In genomic region chr7:139360948-139361307, GRCh38 we compare ENCODE assay signal across 1 cellular context.
TF ChIP-seq lines count a peak whose summit lies in the region.

No MANE protein-coding gene starts in this region.

TF ChIP-seq in K562, 482 proteins besides CTCF, POLR2A, EP300 and RAD21 (continued from another document and continues in another):
- no peak for TF ChIP-seq NUFIP1 (IDR thresholded peaks at IDR 0.05; ENCODE audit: partially characterized antibody)
- TF ChIP-seq CEBPB (tag; IDR thresholded peaks at IDR 0.05) = 0 out of 2 replicates have a peak, but pooled peaks have one; percentile 15
- no peak for TF ChIP-seq ZNF174 (CRISPR knock-in tag; IDR thresholded peaks at IDR 0.05)
- no peak for TF ChIP-seq SMARCB1 (IDR thresholded peaks at IDR 0.05; ENCODE audit: insufficient read length, low read depth)
- TF ChIP-seq AFF1 (IDR thresholded peaks at IDR 0.05; ENCODE audit: low read depth in 1 of 2, partially characterized antibody in 2 of 2) = peak in 1 of 2 experiments; percentile 8
- TF ChIP-seq ZC3H4 (CRISPR knock-in tag; IDR thresholded peaks at IDR 0.05; ENCODE audit: borderline replicate concordance) = no peak
- no peak for TF ChIP-seq C11orf30 (IDR thresholded peaks at IDR 0.05; ENCODE audit: low read depth)
- TF ChIP-seq ZBTB8A (IDR thresholded peaks at IDR 0.05; ENCODE audit: partially characterized antibody) = no peak
- no peak for TF ChIP-seq PREB (CRISPR knock-in tag; IDR thresholded peaks at IDR 0.05)
- TF ChIP-seq ZNF398 (CRISPR knock-in tag; IDR thresholded peaks at IDR 0.05) = no peak
- TF ChIP-seq SAFB (IDR thresholded peaks at IDR 0.05; ENCODE audit: borderline replicate concordance, low read depth, low read length) = no peak
- TF ChIP-seq PHB (CRISPR knock-in tag; IDR thresholded peaks at IDR 0.05) = no peak
- TF ChIP-seq SMARCE1 (IDR thresholded peaks at IDR 0.05) = no peak
- TF ChIP-seq FOXA3 (CRISPR knock-in tag; conservative IDR thresholded peaks at IDR 0.05 in 1 of 2, IDR thresholded peaks at IDR 0.05 in 1 of 2) = no peak
- TF ChIP-seq SRSF3 (IDR thresholded peaks at IDR 0.05; ENCODE audit: insufficient read depth, low read length) = no peak
- TF ChIP-seq MBD2 (IDR thresholded peaks at IDR 0.05; ENCODE audit: borderline replicate concordance, low read depth) = no peak
- TF ChIP-seq CHD1 (IDR thresholded peaks at IDR 0.05; ENCODE audit: low read length) = peak; percentile 12
- TF ChIP-seq ZNF232 (CRISPR knock-in tag; IDR thresholded peaks at IDR 0.05) = no peak
- TF ChIP-seq NR2C1 (IDR thresholded peaks at IDR 0.05) = no peak
- TF ChIP-seq NR2C1 (tag; IDR thresholded peaks at IDR 0.05) = no peak
- no peak for TF ChIP-seq ZNF449 (CRISPR knock-in tag; IDR thresholded peaks at IDR 0.05)
- TF ChIP-seq NKRF (IDR thresholded peaks at IDR 0.05; ENCODE audit: borderline replicate concordance) = no peak
- TF ChIP-seq ZNF655 (CRISPR knock-in tag; IDR thresholded peaks at IDR 0.05) = 0 out of 2 replicates have a peak, but pooled peaks have one; percentile 3
- no peak for TF ChIP-seq ZNF830 (CRISPR knock-in tag; IDR thresholded peaks at IDR 0.05)
- no peak for TF ChIP-seq ZNF778 (CRISPR knock-in tag; IDR thresholded peaks at IDR 0.05)
- TF ChIP-seq BRCA1 (IDR thresholded peaks at IDR 0.05) = no peak
- TF ChIP-seq BRCA1 (CRISPR knock-in tag; IDR thresholded peaks at IDR 0.05) = no peak
- 0 out of 4 replicates have a peak, but pooled peaks of 1 of the 2 experiments have one; percentile 8 for TF ChIP-seq ZNF318 (IDR thresholded peaks at IDR 0.05; ENCODE audit: borderline replicate concordance in 1 of 2, low read depth in 1 of 2)
- TF ChIP-seq SPI1 (IDR thresholded peaks at IDR 0.05; ENCODE audit: borderline replicate concordance, low read depth, low read length) = no peak
- TF ChIP-seq ATF2 (CRISPR knock-in tag; IDR thresholded peaks at IDR 0.05) = no peak
- no peak for TF ChIP-seq TCF15 (CRISPR knock-in tag; IDR thresholded peaks at IDR 0.05)
